In genomic region chr2:7724336-7724735, GRCh38 we compare ENCODE assay signal across 1 cellular context.
A peak's percentile ranks its signal among the peaks of the same experiment; 100 is the strongest.
TF ChIP-seq lines count a peak whose summit lies in the region.

No MANE protein-coding gene starts in this region.

TF ChIP-seq in GM12878, 131 proteins besides CTCF, POLR2A, EP300 and RAD21 (continued from another document):
- TF ChIP-seq, protein P1, sequence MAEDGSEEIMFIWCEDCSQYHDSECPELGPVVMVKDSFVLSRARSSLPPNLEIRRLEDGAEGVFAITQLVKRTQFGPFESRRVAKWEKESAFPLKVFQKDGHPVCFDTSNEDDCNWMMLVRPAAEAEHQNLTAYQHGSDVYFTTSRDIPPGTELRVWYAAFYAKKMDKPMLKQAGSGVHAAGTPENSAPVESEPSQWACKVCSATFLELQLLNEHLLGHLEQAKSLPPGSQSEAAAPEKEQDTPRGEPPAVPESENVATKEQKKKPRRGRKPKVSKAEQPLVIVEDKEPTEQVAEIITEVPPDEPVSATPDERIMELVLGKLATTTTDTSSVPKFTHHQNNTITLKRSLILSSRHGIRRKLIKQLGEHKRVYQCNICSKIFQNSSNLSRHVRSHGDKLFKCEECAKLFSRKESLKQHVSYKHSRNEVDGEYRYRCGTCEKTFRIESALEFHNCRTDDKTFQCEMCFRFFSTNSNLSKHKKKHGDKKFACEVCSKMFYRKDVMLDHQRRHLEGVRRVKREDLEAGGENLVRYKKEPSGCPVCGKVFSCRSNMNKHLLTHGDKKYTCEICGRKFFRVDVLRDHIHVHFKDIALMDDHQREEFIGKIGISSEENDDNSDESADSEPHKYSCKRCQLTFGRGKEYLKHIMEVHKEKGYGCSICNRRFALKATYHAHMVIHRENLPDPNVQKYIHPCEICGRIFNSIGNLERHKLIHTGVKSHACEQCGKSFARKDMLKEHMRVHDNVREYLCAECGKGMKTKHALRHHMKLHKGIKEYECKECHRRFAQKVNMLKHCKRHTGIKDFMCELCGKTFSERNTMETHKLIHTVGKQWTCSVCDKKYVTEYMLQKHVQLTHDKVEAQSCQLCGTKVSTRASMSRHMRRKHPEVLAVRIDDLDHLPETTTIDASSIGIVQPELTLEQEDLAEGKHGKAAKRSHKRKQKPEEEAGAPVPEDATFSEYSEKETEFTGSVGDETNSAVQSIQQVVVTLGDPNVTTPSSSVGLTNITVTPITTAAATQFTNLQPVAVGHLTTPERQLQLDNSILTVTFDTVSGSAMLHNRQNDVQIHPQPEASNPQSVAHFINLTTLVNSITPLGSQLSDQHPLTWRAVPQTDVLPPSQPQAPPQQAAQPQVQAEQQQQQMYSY (CRISPR knock-in tag; IDR thresholded peaks at IDR 0.05): no peak
- no peak for TF ChIP-seq CHD1 (IDR thresholded peaks at IDR 0.05; ENCODE audit: low read depth, low read length)
- TF ChIP-seq REST (IDR thresholded peaks at IDR 0.05; ENCODE audit: low read depth, low read length): no peak
- TF ChIP-seq ZNF384 (IDR thresholded peaks at IDR 0.05; ENCODE audit: borderline replicate concordance, low read depth, low read length): no peak
- TF ChIP-seq, protein P2, sequence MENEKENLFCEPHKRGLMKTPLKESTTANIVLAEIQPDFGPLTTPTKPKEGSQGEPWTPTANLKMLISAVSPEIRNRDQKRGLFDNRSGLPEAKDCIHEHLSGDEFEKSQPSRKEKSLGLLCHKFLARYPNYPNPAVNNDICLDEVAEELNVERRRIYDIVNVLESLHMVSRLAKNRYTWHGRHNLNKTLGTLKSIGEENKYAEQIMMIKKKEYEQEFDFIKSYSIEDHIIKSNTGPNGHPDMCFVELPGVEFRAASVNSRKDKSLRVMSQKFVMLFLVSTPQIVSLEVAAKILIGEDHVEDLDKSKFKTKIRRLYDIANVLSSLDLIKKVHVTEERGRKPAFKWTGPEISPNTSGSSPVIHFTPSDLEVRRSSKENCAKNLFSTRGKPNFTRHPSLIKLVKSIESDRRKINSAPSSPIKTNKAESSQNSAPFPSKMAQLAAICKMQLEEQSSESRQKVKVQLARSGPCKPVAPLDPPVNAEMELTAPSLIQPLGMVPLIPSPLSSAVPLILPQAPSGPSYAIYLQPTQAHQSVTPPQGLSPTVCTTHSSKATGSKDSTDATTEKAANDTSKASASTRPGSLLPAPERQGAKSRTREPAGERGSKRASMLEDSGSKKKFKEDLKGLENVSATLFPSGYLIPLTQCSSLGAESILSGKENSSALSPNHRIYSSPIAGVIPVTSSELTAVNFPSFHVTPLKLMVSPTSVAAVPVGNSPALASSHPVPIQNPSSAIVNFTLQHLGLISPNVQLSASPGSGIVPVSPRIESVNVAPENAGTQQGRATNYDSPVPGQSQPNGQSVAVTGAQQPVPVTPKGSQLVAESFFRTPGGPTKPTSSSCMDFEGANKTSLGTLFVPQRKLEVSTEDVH (IDR thresholded peaks at IDR 0.05; ENCODE audit: low read depth, partially characterized antibody): no peak
- TF ChIP-seq RELA (IDR thresholded peaks at IDR 0.05; ENCODE audit: borderline replicate concordance, partially characterized antibody): no peak
- TF ChIP-seq NR2F1 (conservative IDR thresholded peaks at IDR 0.05): peak; percentile 78
- TF ChIP-seq ZNF592 (IDR thresholded peaks at IDR 0.05): no peak
- no peak for TF ChIP-seq ASH2L (IDR thresholded peaks at IDR 0.05; ENCODE audit: borderline replicate concordance, low read depth)
- TF ChIP-seq NFIC (IDR thresholded peaks at IDR 0.05; ENCODE audit: low read depth, low read length): no peak
- TF ChIP-seq RAD51 (IDR thresholded peaks at IDR 0.05): peak; percentile 70
- no peak for TF ChIP-seq ATF2 (IDR thresholded peaks at IDR 0.05; ENCODE audit: low read length)
- TF ChIP-seq, protein P3, sequence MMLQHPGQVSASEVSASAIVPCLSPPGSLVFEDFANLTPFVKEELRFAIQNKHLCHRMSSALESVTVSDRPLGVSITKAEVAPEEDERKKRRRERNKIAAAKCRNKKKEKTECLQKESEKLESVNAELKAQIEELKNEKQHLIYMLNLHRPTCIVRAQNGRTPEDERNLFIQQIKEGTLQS (IDR thresholded peaks at IDR 0.05; ENCODE audit: borderline replicate concordance, extremely low read depth, low read depth, low read length): no peak
- TF ChIP-seq BHLHE40 (IDR thresholded peaks at IDR 0.05; ENCODE audit: borderline replicate concordance in 1 of 2, low read depth in 2 of 2, low read length in 1 of 2): peak in 1 of 2 experiments; percentile 8; a peak in 1 of 4 replicates
- no peak for TF ChIP-seq ZZZ3 (IDR thresholded peaks at IDR 0.05; ENCODE audit: control insufficient read depth, insufficient read length, low read depth)
- TF ChIP-seq BCL3 (IDR thresholded peaks at IDR 0.05; ENCODE audit: borderline replicate concordance, insufficient read depth, low read depth, low read length, poor library complexity, severe bottlenecking): no peak
- peak; percentile 61; the same call in 1 of the 2 replicates for TF ChIP-seq ZNF687 (IDR thresholded peaks at IDR 0.05)
- TF ChIP-seq, protein P4, sequence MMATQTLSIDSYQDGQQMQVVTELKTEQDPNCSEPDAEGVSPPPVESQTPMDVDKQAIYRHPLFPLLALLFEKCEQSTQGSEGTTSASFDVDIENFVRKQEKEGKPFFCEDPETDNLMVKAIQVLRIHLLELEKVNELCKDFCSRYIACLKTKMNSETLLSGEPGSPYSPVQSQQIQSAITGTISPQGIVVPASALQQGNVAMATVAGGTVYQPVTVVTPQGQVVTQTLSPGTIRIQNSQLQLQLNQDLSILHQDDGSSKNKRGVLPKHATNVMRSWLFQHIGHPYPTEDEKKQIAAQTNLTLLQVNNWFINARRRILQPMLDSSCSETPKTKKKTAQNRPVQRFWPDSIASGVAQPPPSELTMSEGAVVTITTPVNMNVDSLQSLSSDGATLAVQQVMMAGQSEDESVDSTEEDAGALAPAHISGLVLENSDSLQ (IDR thresholded peaks at IDR 0.05): no peak
- no peak for TF ChIP-seq TCF7 (IDR thresholded peaks at IDR 0.05; ENCODE audit: borderline replicate concordance)
- TF ChIP-seq TAF1 (IDR thresholded peaks at IDR 0.05; ENCODE audit: borderline replicate concordance, low read depth, low read length): no peak
TF ChIP-seq in GM12878: peak in this region for 4.
